8 cellular contexts compared by ENCODE assay signal in genomic region chr6:136550045-136550329, GRCh38. TPM values are rescaled to one million over a fixed set of nuclear protein-coding genes. Genes with fewer than 3 reads are reported as not detected.
DNase-seq lines count a peak whose midpoint lies in the region; ATAC-seq and TF ChIP-seq lines count a peak whose summit lies in the region.

No MANE protein-coding gene starts in this region.

- no peaks in the 10 kb centered on the region; the same call in 1 of the 2 replicates for H3K27me3 ChIP-seq in H9 (ENCODE audit: insufficient read depth, low read length)
- no peaks in the 10 kb centered on the region for H3K27me3 ChIP-seq in endocrine pancreas (ENCODE audit: control insufficient read depth, insufficient read depth, low read length)
- H3K27me3 ChIP-seq in muscle layer of colon (ENCODE audit: control insufficient read depth in 1 of 2, insufficient read depth in 2 of 2, low read length in 2 of 2), result peaks cover 7 to 22% of the 10 kb centered on the region in 2 donors

- DNase-seq in activated CD4-positive, CD25-positive, alpha-beta regulatory T cell (lab: John Stamatoyannopoulos, UW), result no peak
- no peak for DNase-seq in H9
- DNase-seq in NCI-H526 treated with DMSO at 0.1 percent for 48 hours (lab: John Stamatoyannopoulos, UW), result peak; percentile 60
- DNase-seq in SIG-M5 (lab: John Stamatoyannopoulos, UW), result no peak
- DNase-seq in T1000 (lab: John Stamatoyannopoulos, UW), result no peak

- WGBS in H9 (ENCODE audit: extremely low coverage, insufficient read length, low lambda C conversion rate), result no CpG with 5 or more reads among the region's 46 CpGs

- no peak overlapping the region for H2BK5ac ChIP-seq in H9 (ENCODE audit: insufficient read length, low read length)

- peaks cover 3% of the 10 kb centered on the region; the same call in 1 of the 2 replicates for H3K4me1 ChIP-seq in H9 (ENCODE audit: insufficient read depth, low read length)
- peaks cover 19% of the 10 kb centered on the region for H3K4me1 ChIP-seq in endocrine pancreas (ENCODE audit: control insufficient read depth, insufficient read depth, low read length)
- H3K4me1 ChIP-seq in muscle layer of colon (ENCODE audit: insufficient read depth, low read length), result peaks cover 9% of the 10 kb centered on the region

- H3K9ac ChIP-seq in H9 (ENCODE audit: extremely low read depth, insufficient read length, low read length) (peak overlapping the region; percentile 62), endocrine pancreas (ENCODE audit: control insufficient read depth, insufficient read depth, low read length) (peak overlapping the region; percentile 99), muscle layer of colon (ENCODE audit: low read length) (no peak overlapping the region)

- H2AK5ac ChIP-seq in H9 (ENCODE audit: insufficient read length, low read length), result no peak overlapping the region

- no peak overlapping the region for H4K8ac ChIP-seq in H9 (replicated peaks; ENCODE audit: insufficient read length, low read depth, low read length)

- peak overlapping the region; percentile 78 for H3K18ac ChIP-seq in H9 (ENCODE audit: insufficient read length, low read depth, low read length)

- H3T11ph ChIP-seq in H9 (ENCODE audit: low read length), result no peak overlapping the region

- H3K36me3 ChIP-seq in endocrine pancreas (ENCODE audit: control insufficient read depth, insufficient read depth, low read length) (no peaks in the 10 kb centered on the region), muscle layer of colon (ENCODE audit: insufficient read depth, low read length) (no peaks in the 10 kb centered on the region)

- H3K36me3 Mint-ChIP-seq in H9 (ENCODE audit: insufficient read depth in 1 of 3, low read depth in 3 of 3), result no peaks in the 10 kb centered on the region

- no peak overlapping the region for H2BK20ac ChIP-seq in H9 (ENCODE audit: low read depth, low read length, poor library complexity, severe bottlenecking)

- H3K27ac ChIP-seq in H9 (ENCODE audit: insufficient read length, low read depth, low read length) (no peak overlapping the region), muscle layer of colon (ENCODE audit: low read depth, low read length) (no peak overlapping the region)

- H3K27me3 Mint-ChIP-seq in H9 (ENCODE audit: low read depth), result peaks cover 42% of the 10 kb centered on the region

- H4K91ac ChIP-seq in H9 (ENCODE audit: insufficient read length, low read depth, low read length), result no peak overlapping the region

- no peak overlapping the region for H4K5ac ChIP-seq in H9 (ENCODE audit: insufficient read length, low read depth, low read length)

- H4K20me1 ChIP-seq in H9 (ENCODE audit: control insufficient read depth, insufficient read depth, insufficient read length), result no peaks in the 10 kb centered on the region

- no peak overlapping the region for H2BK15ac ChIP-seq in H9 (ENCODE audit: low read depth, low read length)

- no peak overlapping the region for H2AFZ ChIP-seq in H9 (ENCODE audit: low read length)

- no peak overlapping the region for H3K4ac ChIP-seq in H9 (ENCODE audit: low read depth, low read length)

- peak overlapping the region; percentile 92 for H3K4me2 ChIP-seq in H9 (ENCODE audit: insufficient read depth, insufficient read length, low read length)

- H2BK12ac ChIP-seq in H9 (ENCODE audit: insufficient read length, low read depth, low read length), result no peak overlapping the region

- peaks cover 12% of the 10 kb centered on the region; the same call in 1 of the 2 replicates for H3K79me2 ChIP-seq in H9 (ENCODE audit: insufficient read depth, low read length)

- H3K4me3 Mint-ChIP-seq in H9, result peak overlapping the region; percentile 85 to 95

- H3K9me3 ChIP-seq in H9 (ENCODE audit: control insufficient read depth, low read depth, low read length) (no peaks in the 10 kb centered on the region), endocrine pancreas (ENCODE audit: control insufficient read depth, low read length) (no peaks in the 10 kb centered on the region), muscle layer of colon (ENCODE audit: low read length) (no peaks in the 10 kb centered on the region)

- H3K9me3 Mint-ChIP-seq in H9, result no peaks in the 10 kb centered on the region

- no peak overlapping the region for H3K56ac ChIP-seq in H9 (ENCODE audit: insufficient read length, low read depth, low read length)

- TF ChIP-seq CTCF in H9 (conservative IDR thresholded peaks at IDR 0.05), result no peak

- peaks cover 14% of the 10 kb centered on the region for H3K23me2 ChIP-seq in H9 (ENCODE audit: insufficient read length, low read depth, low read length, poor library complexity, severe bottlenecking)

- peak overlapping the region; percentile 63; the same call in 1 of the 2 replicates for H3K14ac ChIP-seq in H9 (ENCODE audit: insufficient read depth, low read length)

- no peak overlapping the region for H2BK120ac ChIP-seq in H9 (ENCODE audit: low read depth, low read length, poor library complexity, severe bottlenecking)

- no peak overlapping the region for H3K4me3 ChIP-seq in endocrine pancreas (ENCODE audit: control insufficient read depth, insufficient read depth, low read length)
- peak overlapping the region; percentile 43 to 73 for H3K4me3 ChIP-seq in muscle layer of colon (ENCODE audit: low read depth in 1 of 2, low read length in 2 of 2)

- no peak overlapping the region for H3K27ac Mint-ChIP-seq in H9

- peaks cover 2% of the 10 kb centered on the region for H3K79me1 ChIP-seq in H9 (ENCODE audit: insufficient read depth, low read depth, low read length, poor library complexity, severe bottlenecking)

- no peak overlapping the region for H3K23ac ChIP-seq in H9 (ENCODE audit: insufficient read length, low read depth, low read length)

- peak; percentile 39 for ATAC-seq in activated CD4-positive, CD25-positive, alpha-beta regulatory T cell treated with anti-CD3 and anti-CD28 coated beads, Interleukin-2, amount 50 U/mL, for 24 hours

- H3K4me1 Mint-ChIP-seq in H9, result peaks cover 37 to 41% of the 10 kb centered on the region in 2 experiments

RNA-seq across cellular contexts. Expression of gene MAP7, which starts 0.2 kb away (rescaled TPM):
- 50.2 and 51.1 TPM in 2 replicates for total RNA-seq in H9 (2021)
